Comparison of ENCODE assay signal across 17 cellular contexts in the genomic region with DNA sequence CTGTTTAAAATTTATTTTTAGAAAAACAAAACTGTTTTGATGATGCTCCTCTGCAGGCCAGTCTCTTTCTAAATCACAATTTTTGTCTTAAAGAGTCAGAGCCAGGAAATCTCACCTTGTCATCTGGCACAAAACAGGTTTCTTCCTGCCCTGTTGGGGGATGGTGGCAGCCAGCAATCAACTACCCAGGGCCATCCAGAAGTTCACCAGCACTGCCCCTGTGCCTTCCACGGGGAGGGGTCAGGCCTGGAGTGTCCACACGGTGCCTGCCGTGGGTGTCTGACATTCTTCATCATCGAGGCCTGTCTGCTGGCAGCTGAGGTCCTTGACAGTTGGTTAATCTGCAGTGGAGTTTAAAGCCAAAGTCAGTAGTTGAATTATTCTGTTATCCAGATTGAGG. TPM values are rescaled to one million over a fixed set of nuclear protein-coding genes. Genes with fewer than 3 reads are reported as not detected.
"Had no signal": no experiment of that assay in that cellular context is flagged by ENCODE, and none has a peak within 500 bp of the region (broad histone marks: within the 10 kb centered on the region; RNA-seq: fewer than 3 reads in every experiment).

No MANE protein-coding gene starts in this region.

- H3K4me1 ChIP-seq: prostate gland had no signal

- DNase-seq: activated CD4-positive, CD25-positive, alpha-beta regulatory T cell treated with anti-CD3 and anti-CD28 coated beads, Interleukin-2, amount 50 U/mL, for 72 hours; activated naive CD4-positive, alpha-beta T cell; adrenal gland; effector memory CD4-positive, alpha-beta T cell; lower lobe of right lung; naive thymus-derived CD8-positive, alpha-beta T cell; stimulated activated CD4-positive, alpha-beta T cell treated with anti-CD3 and anti-CD28 coated beads, Interleukin-2, amount 100 ng/mL, for 24 hours; stimulated activated naive B cell treated with anti-CD40 and anti-IgM and Interleukin-4, amounts not matched to agents 10 μg/mL and 1 μg/mL and 100 μg/mL, for 72 hours; substantia nigra had no signal

- H3K36me3 ChIP-seq: adrenal gland, lower lobe of right lung, neutrophil, prostate gland had no signal

- H2AFZ ChIP-seq: hepatocyte had no signal

- H3K27ac ChIP-seq: adrenal gland, hepatocyte, lower lobe of right lung, neutrophil, prostate gland had no signal

- H3K4me3 ChIP-seq: adrenal gland, hepatocyte, lower lobe of right lung, prostate gland had no signal

- H3K4me3 Mint-ChIP-seq: activated T-helper 1 cell treated with anti-CD3 and anti-CD28 coated beads, Interleukin-12 subunit alpha, Interleukin-12 subunit beta, Interleukin-2, Interleukin-4 antibody, amounts not matched to agents 30 ng/mL and 10 ng/mL and 1 ng/mL, durations not matched to agents 14 hours and 24 hours and 36 hours; naive thymus-derived CD8-positive, alpha-beta T cell; stimulated activated naive B cell treated with anti-CD40 and anti-IgM and Interleukin-4, amounts not matched to agents 10 μg/mL and 1 μg/mL and 100 μg/mL, for 72 hours; type B pancreatic cell had no signal

- H3K27me3 Mint-ChIP-seq: naive thymus-derived CD8-positive, alpha-beta T cell; stimulated activated naive B cell treated with anti-CD40 and anti-IgM and Interleukin-4, amounts not matched to agents 10 μg/mL and 1 μg/mL and 100 μg/mL, for 72 hours; type B pancreatic cell had no signal

- H3K4me2 ChIP-seq: hepatocyte had no signal

- H3K27ac Mint-ChIP-seq: activated T-helper 1 cell treated with anti-CD3 and anti-CD28 coated beads, Interleukin-12 subunit alpha, Interleukin-12 subunit beta, Interleukin-2, Interleukin-4 antibody, amounts not matched to agents 30 ng/mL and 10 ng/mL and 1 ng/mL, durations not matched to agents 14 hours and 24 hours and 36 hours; stimulated activated naive B cell treated with anti-CD40 and anti-IgM and Interleukin-4, amounts not matched to agents 10 μg/mL and 1 μg/mL and 100 μg/mL, for 72 hours; type B pancreatic cell had no signal

- H3K9me3 Mint-ChIP-seq: activated T-helper 1 cell treated with anti-CD3 and anti-CD28 coated beads, Interleukin-12 subunit alpha, Interleukin-12 subunit beta, Interleukin-2, Interleukin-4 antibody, amounts not matched to agents 30 ng/mL and 10 ng/mL and 1 ng/mL, durations not matched to agents 14 hours and 24 hours and 36 hours; naive thymus-derived CD8-positive, alpha-beta T cell; stimulated activated naive B cell treated with anti-CD40 and anti-IgM and Interleukin-4, amounts not matched to agents 10 μg/mL and 1 μg/mL and 100 μg/mL, for 72 hours; type B pancreatic cell had no signal

- H3K27me3 ChIP-seq: adrenal gland, hepatocyte, neutrophil had no signal

- H3K9me3 ChIP-seq: adrenal gland, lower lobe of right lung, neutrophil, prostate gland had no signal

- H3K79me2 ChIP-seq: hepatocyte had no signal

- H3K36me3 Mint-ChIP-seq: naive thymus-derived CD8-positive, alpha-beta T cell; type B pancreatic cell had no signal

RNA-seq across cellular contexts. Expression of gene BMP10, which starts 40.0 kb away (rescaled TPM):
- total RNA-seq: activated T-helper 1 cell treated with anti-CD3 and anti-CD28 coated beads, Interleukin-12 subunit alpha, Interleukin-12 subunit beta, Interleukin-2, Interleukin-4 antibody, amounts not matched to agents 30 ng/mL and 10 ng/mL and 1 ng/mL, durations not matched to agents 14 hours and 24 hours and 36 hours; adrenal gland; epithelial cell of proximal tubule; mononuclear cell; naive thymus-derived CD8-positive, alpha-beta T cell; prostate gland; sciatic nerve had no signal
- polyA plus RNA-seq: adrenal gland; hepatocyte; naive thymus-derived CD8-positive, alpha-beta T cell had no signal

RNA-seq across cellular contexts. Expression of gene GKN2, which starts 41.4 kb away (rescaled TPM):
- total RNA-seq: activated T-helper 1 cell treated with anti-CD3 and anti-CD28 coated beads, Interleukin-12 subunit alpha, Interleukin-12 subunit beta, Interleukin-2, Interleukin-4 antibody, amounts not matched to agents 30 ng/mL and 10 ng/mL and 1 ng/mL, durations not matched to agents 14 hours and 24 hours and 36 hours; epithelial cell of proximal tubule; hepatocyte; mononuclear cell; naive thymus-derived CD8-positive, alpha-beta T cell; prostate gland; sciatic nerve had no signal
- polyA plus RNA-seq: hepatocyte; naive thymus-derived CD8-positive, alpha-beta T cell had no signal
